31 cellular contexts compared by ENCODE assay signal in genomic region chr11:106889718-106890117, GRCh38.
"Had no signal": no experiment of that assay in that cellular context is flagged by ENCODE, and none has a peak within 500 bp of the region (broad histone marks: within the 10 kb centered on the region; RNA-seq: fewer than 3 reads in every experiment).

No MANE protein-coding gene starts in this region.

- H3K4me3 ChIP-seq: MG63 had no signal

- H3K27me3 ChIP-seq: MG63 had no signal

- H3K36me3 ChIP-seq: MG63 had no signal

- DNase-seq: Karpas-422, Kasumi-1, MG63, MM.1S, MV-4-11, NCI-H1048, NCI-H1092, NCI-H1092 treated with DMSO at 0.1 percent for 48 hours, NCI-H1105, NCI-H1105 treated with DMSO at 0.1 percent for 48 hours, NCI-H1417 treated with DMSO at 0.1 percent for 48 hours, NCI-H1436, NCI-H1436 treated with DMSO at 0.1 percent for 48 hours, NCI-H146, NCI-H1694, NCI-H1694 treated with DMSO at 0.1 percent for 48 hours, NCI-H1930, NCI-H2029, NCI-H2029 treated with DMSO at 0.1 percent for 48 hours, NCI-H2081, NCI-H2081 treated with DMSO at 0.1 percent for 48 hours, NCI-H2107, NCI-H2171, NCI-H2171 treated with DMSO at 0.1 percent for 48 hours, NCI-H2227 treated with DMSO at 0.1 percent for 48 hours, NCI-H226, NCI-H345, NCI-H446, NCI-H446 treated with DMSO at 0.1 percent for 48 hours, NCI-H510A, NCI-H510A treated with DMSO at 0.1 percent for 48 hours had no signal

- H3K9me3 ChIP-seq: MG63 had no signal
